In genomic region chr21:39670741-39671140, GRCh38 we compare ENCODE assay signal across 27 cellular contexts. TPM values are rescaled to one million over a fixed set of nuclear protein-coding genes. Genes with fewer than 3 reads are reported as not detected.
DNase-seq lines count a peak whose midpoint lies in the region; ATAC-seq, FAIRE-seq and TF ChIP-seq lines count a peak whose summit lies in the region.
"Had no signal": no experiment of that assay in that cellular context is flagged by ENCODE, and none has a peak within 500 bp of the region (broad histone marks: within the 10 kb centered on the region; RNA-seq: fewer than 3 reads in every experiment).

No MANE protein-coding gene starts in this region.

- no peak overlapping the region for H3K4me3 ChIP-seq in mucosa of descending colon
- no peak overlapping the region for H3K4me3 ChIP-seq in testis
- H3K4me3 ChIP-seq: gastrocnemius medialis, psoas muscle had no signal

- H3K27ac ChIP-seq in testis, result no peak overlapping the region
- H3K27ac ChIP-seq: gastrocnemius medialis, KMS-11, neutrophil, psoas muscle, VCaP had no signal

- no peak for TF ChIP-seq POLR2A in testis (IDR thresholded peaks at IDR 0.05)

- no peak for FAIRE-seq in GM19239 (lab: Jason Lieb, UNC)
- FAIRE-seq: D721Med, G401.6, small intestine had no signal

- no peaks in the 10 kb centered on the region for H3K27me3 ChIP-seq in testis
- H3K27me3 ChIP-seq: gastrocnemius medialis, neutrophil had no signal

- no peak for ATAC-seq in mucosa of descending colon
- ATAC-seq: esophagus mucosa; gastrocnemius medialis; psoas muscle; stimulated activated memory B cell treated with anti-CD40 and anti-IgM and Interleukin-4, amounts not matched to agents 10 μg/mL and 1 μg/mL and 100 μg/mL, for 72 hours had no signal

- H3K9me3 ChIP-seq in mucosa of descending colon, result no peaks in the 10 kb centered on the region
- H3K9me3 ChIP-seq in testis, result no peaks in the 10 kb centered on the region
- H3K9me3 ChIP-seq: gastrocnemius medialis, neutrophil, psoas muscle had no signal

- WGBS in testis, 2 donors, result 45 to 57% methylated on average over 2 of the region's 2 CpGs

- DNase-seq in COR-L47 (lab: John Stamatoyannopoulos, UW) (peak; percentile 87), NCI-H1105 (lab: John Stamatoyannopoulos, UW) (peak; percentile 2), NCI-H345 treated with DMSO at 0.1 percent for 48 hours (lab: John Stamatoyannopoulos, UW; ENCODE audit: unreplicated experiment) (peak; percentile 34), kidney glomerular epithelial cell (lab: John Stamatoyannopoulos, UW) (peak; percentile 46), NCI-H187 (lab: John Stamatoyannopoulos, UW) (no peak), mucosa of descending colon (no peak), GM19239 (ENCODE audit: insufficient read length, low spot score) (no peak), testis (no peak)
- DNase-seq: activated CD4-positive, alpha-beta T cell treated with anti-CD3 and anti-CD28 coated beads, Interleukin-2, amount 10 ng/mL, durations not matched to agents 7 days and 5 days; activated naive CD8-positive, alpha-beta T cell treated with anti-CD3 and anti-CD28 coated beads for 36 hours; C1 segment of cervical spinal cord; effector memory CD4-positive, alpha-beta T cell; gastrocnemius medialis; hippocampal formation; NCI-H2107; NK-92 treated with Interleukin-12 subunit alpha and Interleukin-12 subunit beta, amount 100 ng/mL, for 24 hours; psoas muscle; stimulated activated CD4-positive, alpha-beta T cell treated with anti-CD3 and anti-CD28 coated beads, Interleukin-2, amount 100 ng/mL, for 24 hours had no signal

- H3K4me1 ChIP-seq in mucosa of descending colon (ENCODE audit: low read depth) (peaks cover 9% of the 10 kb centered on the region), testis (no peaks in the 10 kb centered on the region)
- H3K4me1 ChIP-seq: gastrocnemius medialis, psoas muscle had no signal

- no peaks in the 10 kb centered on the region for H3K36me3 ChIP-seq in mucosa of descending colon (ENCODE audit: low read depth)
- no peaks in the 10 kb centered on the region for H3K36me3 ChIP-seq in testis (ENCODE audit: low read depth, missing control alignments)
- H3K36me3 ChIP-seq: gastrocnemius medialis, neutrophil had no signal

- no peak for TF ChIP-seq CTCF in mucosa of descending colon (IDR thresholded peaks at IDR 0.05)
- no peak for TF ChIP-seq CTCF in testis (IDR thresholded peaks at IDR 0.05)

- intact Hi-C loops in mucosa of descending colon (cut with DNase I, micrococcal nuclease), result no loop called here
- intact Hi-C loops in testis (cut with DNase I; ENCODE audit: low total_unique reads), result no loop called here

RNA-seq across cellular contexts. Expression of gene B3GALT5, which starts 58.0 kb away (rescaled TPM):
- total RNA-seq in mucosa of descending colon, result 100 to 1,000 TPM in 2 of 3 donors, 10 to 100 TPM in 1; 36.4 to 149 (median 130) TPM
- 1 to 10 TPM; 2.7 to 2.8 TPM for total RNA-seq in testis
- polyA plus RNA-seq in testis (ENCODE audit: insufficient read depth, low read depth, low replicate concordance), result 1.0 TPM
- total RNA-seq: activated CD4-positive, alpha-beta T cell treated with anti-CD3 and anti-CD28 coated beads, Interleukin-2, amount 10 ng/mL, durations not matched to agents 7 days and 5 days; activated naive CD8-positive, alpha-beta T cell treated with anti-CD3 and anti-CD28 coated beads for 36 hours; activated T-helper 2 cell treated with anti-CD3 and anti-CD28 coated beads, Interferon-gamma antibody, Interleukin-2, Interleukin-4, amounts not matched to agents 10 μg/mL and 5 μg/mL and 100 μg/mL, durations not matched to agents 14 hours and 24 hours and 36 hours had no signal

Comparison
In these comparisons a context has a peak if more than half of its experiments do, and no peak if none do; other contexts are left out.
1. DNase-seq: peak in COR-L47 (single experiment), NCI-H1105 (single experiment), NCI-H345 treated with DMSO at 0.1 percent for 48 hours (single experiment) and kidney glomerular epithelial cell (single experiment); none in NCI-H187 (0 of 2), mucosa of descending colon (0 of 3), GM19239 (single experiment) and testis (single experiment).
2. RNA of gene B3GALT5, which starts 58.0 kb away (total RNA-seq): 36.4 to 149 TPM in mucosa of descending colon; 2.7 to 2.8 TPM in testis; every median in the first group is over 4 times any median in the second.